In genomic region chr18:8688428-8688827, GRCh38 we compare ENCODE assay signal across 28 cellular contexts. TPM values are rescaled to one million over a fixed set of nuclear protein-coding genes. Genes with fewer than 3 reads are reported as not detected.
"Had no signal": no experiment of that assay in that cellular context is flagged by ENCODE, and none has a peak within 500 bp of the region (broad histone marks: within the 10 kb centered on the region; RNA-seq: fewer than 3 reads in every experiment).

No MANE protein-coding gene starts in this region.

- H3K27ac ChIP-seq: epithelial cell of prostate, esophagus muscularis mucosa, gastroesophageal sphincter, left ventricle myocardium inferior, pancreas, psoas muscle, spleen, tibial nerve had no signal

- FAIRE-seq: colon, keratinocyte, pancreas had no signal

- H3K9me3 Mint-ChIP-seq: dendritic cell treated with granulocyte-macrophage colony-stimulating factor and Interleukin-4, amounts not matched to agents 40 ng/mL and 50 ng/mL, for 4 days; effector memory CD8-positive, alpha-beta T cell; immature natural killer cell; naive thymus-derived CD4-positive, alpha-beta T cell; neural crest cell; stimulated activated memory B cell treated with anti-CD40 and anti-IgM and Interleukin-4, amounts not matched to agents 10 μg/mL and 1 μg/mL and 100 μg/mL, for 72 hours; stimulated activated naive CD8-positive, alpha-beta T cell treated with anti-CD3 and anti-CD28 coated beads, Interleukin-15, Interleukin-2, amounts not matched to agents 100 ng/mL and 50 ng/mL, for 24 hours had no signal

- H3K27ac Mint-ChIP-seq: dendritic cell treated with granulocyte-macrophage colony-stimulating factor and Interleukin-4, amounts not matched to agents 40 ng/mL and 50 ng/mL, for 4 days; effector memory CD8-positive, alpha-beta T cell; immature natural killer cell; naive thymus-derived CD4-positive, alpha-beta T cell; stimulated activated memory B cell treated with anti-CD40 and anti-IgM and Interleukin-4, amounts not matched to agents 10 μg/mL and 1 μg/mL and 100 μg/mL, for 72 hours; stimulated activated naive CD8-positive, alpha-beta T cell treated with anti-CD3 and anti-CD28 coated beads, Interleukin-15, Interleukin-2, amounts not matched to agents 100 ng/mL and 50 ng/mL, for 24 hours had no signal

- H3K36me3 ChIP-seq: esophagus muscularis mucosa, gastroesophageal sphincter, left ventricle myocardium inferior, pancreas, spleen, tibial nerve had no signal

- DNase-seq: cerebellar nuclear complex; effector memory CD8-positive, alpha-beta T cell; foreskin fibroblast; immature natural killer cell; left ventricle myocardium inferior; mesenchymal stem cell; midbrain; naive thymus-derived CD4-positive, alpha-beta T cell; occipital lobe; pancreas; psoas muscle; retina; spleen; stimulated activated CD4-positive, alpha-beta T cell treated with anti-CD3 and anti-CD28 coated beads, Interleukin-15, amount 100 ng/mL, for 24 hours; stimulated activated CD4-positive, alpha-beta T cell treated with anti-CD3 and anti-CD28 coated beads, Interleukin-1b, Interleukin-23, amount 100 ng/mL, for 48 hours; stimulated activated CD4-positive, alpha-beta T cell treated with anti-CD3 and anti-CD28 coated beads, Interleukin-4, amount 100 ng/mL, for 24 hours had no signal

- H3K36me3 Mint-ChIP-seq: immature natural killer cell; naive thymus-derived CD4-positive, alpha-beta T cell; stimulated activated memory B cell treated with anti-CD40 and anti-IgM and Interleukin-4, amounts not matched to agents 10 μg/mL and 1 μg/mL and 100 μg/mL, for 72 hours had no signal

- ATAC-seq: effector memory CD8-positive, alpha-beta T cell; gastroesophageal sphincter; naive thymus-derived CD4-positive, alpha-beta T cell; pancreas; psoas muscle; sciatic nerve; stimulated activated memory B cell treated with anti-CD40 and anti-IgM and Interleukin-4, amounts not matched to agents 10 μg/mL and 1 μg/mL and 100 μg/mL, for 72 hours had no signal

- H3K4me3 ChIP-seq: esophagus muscularis mucosa, gastroesophageal sphincter, left ventricle myocardium inferior, lung, pancreas, psoas muscle, spleen, tibial nerve had no signal

- H3K27me3 ChIP-seq: esophagus muscularis mucosa, gastroesophageal sphincter, pancreas, spleen, tibial nerve had no signal

- H3K4me3 Mint-ChIP-seq: dendritic cell treated with granulocyte-macrophage colony-stimulating factor and Interleukin-4, amounts not matched to agents 40 ng/mL and 50 ng/mL, for 4 days; effector memory CD8-positive, alpha-beta T cell; immature natural killer cell; naive thymus-derived CD4-positive, alpha-beta T cell; neural crest cell; stimulated activated memory B cell treated with anti-CD40 and anti-IgM and Interleukin-4, amounts not matched to agents 10 μg/mL and 1 μg/mL and 100 μg/mL, for 72 hours; stimulated activated naive CD8-positive, alpha-beta T cell treated with anti-CD3 and anti-CD28 coated beads, Interleukin-15, Interleukin-2, amounts not matched to agents 100 ng/mL and 50 ng/mL, for 24 hours had no signal

- H3K4me1 Mint-ChIP-seq: immature natural killer cell; naive thymus-derived CD4-positive, alpha-beta T cell; stimulated activated memory B cell treated with anti-CD40 and anti-IgM and Interleukin-4, amounts not matched to agents 10 μg/mL and 1 μg/mL and 100 μg/mL, for 72 hours had no signal

- H3K9me3 ChIP-seq: esophagus muscularis mucosa, gastroesophageal sphincter, left ventricle myocardium inferior, pancreas, psoas muscle, spleen, tibial nerve had no signal

- H3K27me3 Mint-ChIP-seq: stimulated activated memory B cell treated with anti-CD40 and anti-IgM and Interleukin-4, amounts not matched to agents 10 μg/mL and 1 μg/mL and 100 μg/mL, for 72 hours had no signal

- H3K4me1 ChIP-seq: left ventricle myocardium inferior, pancreas, psoas muscle, spleen had no signal

RNA-seq across cellular contexts. Expression of gene MTCL1, which starts 16.9 kb away (rescaled TPM):
- polyA plus RNA-seq: immature natural killer cell; naive thymus-derived CD4-positive, alpha-beta T cell had no signal
